Comparison of ENCODE assay signal across 1 cellular context in genomic region chr9:71778085-71778484, GRCh38.
TF ChIP-seq lines count a peak whose summit lies in the region.

No MANE protein-coding gene starts in this region.

TF ChIP-seq in HepG2, 621 proteins besides CTCF, POLR2A, EP300 and RAD21 (continued from another document and continues in another):
- TF ChIP-seq GRHL1 (CRISPR knock-in tag; conservative IDR thresholded peaks at IDR 0.05) (no peak), ATF1 (CRISPR knock-in tag; IDR thresholded peaks at IDR 0.05) (peak; percentile 53), ZBTB7B (CRISPR knock-in tag; IDR thresholded peaks at IDR 0.05) (no peak), ZNF629 (CRISPR knock-in tag; conservative IDR thresholded peaks at IDR 0.05) (0 out of 2 replicates have a peak, but pooled peaks have one; percentile 9), ZFP37 (CRISPR knock-in tag; IDR thresholded peaks at IDR 0.05; ENCODE audit: borderline replicate concordance) (no peak), ZNF800 (CRISPR knock-in tag; IDR thresholded peaks at IDR 0.05) (no peak), BHLHE40 (IDR thresholded peaks at IDR 0.05; ENCODE audit: low read length) (peak; percentile 90), ZNF772 (CRISPR knock-in tag; IDR thresholded peaks at IDR 0.05) (no peak), HNF1B (CRISPR knock-in tag; IDR thresholded peaks at IDR 0.05) (no peak), MTF1 (CRISPR knock-in tag; IDR thresholded peaks at IDR 0.05) (peak; percentile 74; the same call in 1 of the 2 replicates), HNF4G (IDR thresholded peaks at IDR 0.05; ENCODE audit: borderline replicate concordance, low read depth, low read length) (no peak), HNF4G (CRISPR knock-in tag; IDR thresholded peaks at IDR 0.05; ENCODE audit: borderline replicate concordance, low read depth) (no peak), ZNF552 (CRISPR knock-in tag; IDR thresholded peaks at IDR 0.05; ENCODE audit: borderline replicate concordance) (no peak), ZNF580 (CRISPR knock-in tag; IDR thresholded peaks at IDR 0.05; ENCODE audit: borderline replicate concordance, low read depth) (0 out of 2 replicates have a peak, but pooled peaks have one; percentile 55), ATAD3A (CRISPR knock-in tag; IDR thresholded peaks at IDR 0.05) (no peak), ZNF644 (CRISPR knock-in tag; IDR thresholded peaks at IDR 0.05; ENCODE audit: low read depth) (peak; percentile 17; the same call in 1 of the 2 replicates), IRF1 (CRISPR knock-in tag; IDR thresholded peaks at IDR 0.05; ENCODE audit: low read depth) (no peak), ARHGAP35 (CRISPR knock-in tag; IDR thresholded peaks at IDR 0.05; ENCODE audit: borderline replicate concordance) (no peak), NAIF1 (CRISPR knock-in tag; IDR thresholded peaks at IDR 0.05; ENCODE audit: borderline replicate concordance) (no peak), HBP1 (CRISPR knock-in tag; IDR thresholded peaks at IDR 0.05; ENCODE audit: low read depth) (no peak), NBN (conservative IDR thresholded peaks at IDR 0.05) (no peak), ZNF556 (CRISPR knock-in tag; IDR thresholded peaks at IDR 0.05; ENCODE audit: borderline replicate concordance) (peak; percentile 58; the same call in 1 of the 2 replicates), RXRB (CRISPR knock-in tag; IDR thresholded peaks at IDR 0.05; ENCODE audit: borderline replicate concordance) (peak; percentile 94), PITX1 (CRISPR knock-in tag; IDR thresholded peaks at IDR 0.05) (peak; percentile 49; the same call in 1 of the 2 replicates), MED8 (CRISPR knock-in tag; IDR thresholded peaks at IDR 0.05; ENCODE audit: insufficient replicate concordance) (no peak), ZMYM4 (CRISPR knock-in tag; IDR thresholded peaks at IDR 0.05) (peak; percentile 70), ZBTB2 (CRISPR knock-in tag; IDR thresholded peaks at IDR 0.05; ENCODE audit: low read depth) (no peak), ZNF737 (CRISPR knock-in tag; IDR thresholded peaks at IDR 0.05; ENCODE audit: borderline replicate concordance) (no peak), PRDM4 (CRISPR knock-in tag; IDR thresholded peaks at IDR 0.05; ENCODE audit: borderline replicate concordance) (no peak), REST (IDR thresholded peaks at IDR 0.05; ENCODE audit: borderline replicate concordance in 1 of 2, low read depth in 1 of 2, low read length in 2 of 2) (peak in 1 of 2 experiments; percentile 48; a peak in 1 of 4 replicates), ELK4 (CRISPR knock-in tag; IDR thresholded peaks at IDR 0.05; ENCODE audit: borderline replicate concordance) (no peak), ZNF12 (CRISPR knock-in tag; IDR thresholded peaks at IDR 0.05) (0 out of 2 replicates have a peak, but pooled peaks have one; percentile 22), USF2 (IDR thresholded peaks at IDR 0.05; ENCODE audit: low read depth, low read length) (peak; percentile 86), USF2 (CRISPR knock-in tag; IDR thresholded peaks at IDR 0.05; ENCODE audit: borderline replicate concordance) (peak; percentile 74; the same call in 1 of the 2 replicates), CAMTA2 (CRISPR knock-in tag; IDR thresholded peaks at IDR 0.05; ENCODE audit: borderline replicate concordance) (no peak), ZNF773 (CRISPR knock-in tag; IDR thresholded peaks at IDR 0.05; ENCODE audit: borderline replicate concordance) (no peak), CEBPB (IDR thresholded peaks at IDR 0.05; ENCODE audit: borderline replicate concordance, low read depth, low read length) (peak; percentile 91), TBX2 (CRISPR knock-in tag; IDR thresholded peaks at IDR 0.05; ENCODE audit: borderline replicate concordance) (peak; percentile 78), PHF5A (CRISPR knock-in tag; IDR thresholded peaks at IDR 0.05; ENCODE audit: low read depth, unreplicated experiment) (no peak), KAT8 (CRISPR knock-in tag; IDR thresholded peaks at IDR 0.05) (peak; percentile 55; the same call in 1 of the 2 replicates)
